1 cellular context compared by ENCODE assay signal in the genomic region with DNA sequence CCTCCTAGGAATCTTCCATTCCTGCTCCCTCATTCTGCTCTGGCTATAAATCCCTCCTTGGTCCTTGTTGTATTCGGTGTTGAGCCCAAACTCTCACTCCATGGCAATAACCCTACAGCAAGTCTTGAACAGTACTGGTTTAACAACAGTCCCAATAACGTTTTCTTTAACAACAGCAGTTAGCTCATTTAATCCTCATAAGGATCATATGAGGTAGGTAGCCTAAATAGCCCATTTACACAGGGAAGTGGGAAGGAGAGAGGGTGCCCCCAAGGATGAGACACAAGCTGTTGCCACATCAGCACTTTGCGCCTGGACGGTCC.
TF ChIP-seq lines count a peak whose summit lies in the region.

No MANE protein-coding gene starts in this region.

TF ChIP-seq in WTC11, 78 proteins besides CTCF, POLR2A, EP300 and RAD21 (continued from another document):
- TF ChIP-seq, protein P1, sequence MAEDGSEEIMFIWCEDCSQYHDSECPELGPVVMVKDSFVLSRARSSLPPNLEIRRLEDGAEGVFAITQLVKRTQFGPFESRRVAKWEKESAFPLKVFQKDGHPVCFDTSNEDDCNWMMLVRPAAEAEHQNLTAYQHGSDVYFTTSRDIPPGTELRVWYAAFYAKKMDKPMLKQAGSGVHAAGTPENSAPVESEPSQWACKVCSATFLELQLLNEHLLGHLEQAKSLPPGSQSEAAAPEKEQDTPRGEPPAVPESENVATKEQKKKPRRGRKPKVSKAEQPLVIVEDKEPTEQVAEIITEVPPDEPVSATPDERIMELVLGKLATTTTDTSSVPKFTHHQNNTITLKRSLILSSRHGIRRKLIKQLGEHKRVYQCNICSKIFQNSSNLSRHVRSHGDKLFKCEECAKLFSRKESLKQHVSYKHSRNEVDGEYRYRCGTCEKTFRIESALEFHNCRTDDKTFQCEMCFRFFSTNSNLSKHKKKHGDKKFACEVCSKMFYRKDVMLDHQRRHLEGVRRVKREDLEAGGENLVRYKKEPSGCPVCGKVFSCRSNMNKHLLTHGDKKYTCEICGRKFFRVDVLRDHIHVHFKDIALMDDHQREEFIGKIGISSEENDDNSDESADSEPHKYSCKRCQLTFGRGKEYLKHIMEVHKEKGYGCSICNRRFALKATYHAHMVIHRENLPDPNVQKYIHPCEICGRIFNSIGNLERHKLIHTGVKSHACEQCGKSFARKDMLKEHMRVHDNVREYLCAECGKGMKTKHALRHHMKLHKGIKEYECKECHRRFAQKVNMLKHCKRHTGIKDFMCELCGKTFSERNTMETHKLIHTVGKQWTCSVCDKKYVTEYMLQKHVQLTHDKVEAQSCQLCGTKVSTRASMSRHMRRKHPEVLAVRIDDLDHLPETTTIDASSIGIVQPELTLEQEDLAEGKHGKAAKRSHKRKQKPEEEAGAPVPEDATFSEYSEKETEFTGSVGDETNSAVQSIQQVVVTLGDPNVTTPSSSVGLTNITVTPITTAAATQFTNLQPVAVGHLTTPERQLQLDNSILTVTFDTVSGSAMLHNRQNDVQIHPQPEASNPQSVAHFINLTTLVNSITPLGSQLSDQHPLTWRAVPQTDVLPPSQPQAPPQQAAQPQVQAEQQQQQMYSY (CRISPR knock-in tag; IDR thresholded peaks at IDR 0.05) = no peak
- TF ChIP-seq CREM (CRISPR knock-in tag; IDR thresholded peaks at IDR 0.05) = no peak
- TF ChIP-seq, protein P2, sequence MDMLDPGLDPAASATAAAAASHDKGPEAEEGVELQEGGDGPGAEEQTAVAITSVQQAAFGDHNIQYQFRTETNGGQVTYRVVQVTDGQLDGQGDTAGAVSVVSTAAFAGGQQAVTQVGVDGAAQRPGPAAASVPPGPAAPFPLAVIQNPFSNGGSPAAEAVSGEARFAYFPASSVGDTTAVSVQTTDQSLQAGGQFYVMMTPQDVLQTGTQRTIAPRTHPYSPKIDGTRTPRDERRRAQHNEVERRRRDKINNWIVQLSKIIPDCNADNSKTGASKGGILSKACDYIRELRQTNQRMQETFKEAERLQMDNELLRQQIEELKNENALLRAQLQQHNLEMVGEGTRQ (CRISPR knock-in tag; IDR thresholded peaks at IDR 0.05) = no peak
- TF ChIP-seq NFE2L1 (CRISPR knock-in tag; IDR thresholded peaks at IDR 0.05) = no peak
- TF ChIP-seq, protein P3, sequence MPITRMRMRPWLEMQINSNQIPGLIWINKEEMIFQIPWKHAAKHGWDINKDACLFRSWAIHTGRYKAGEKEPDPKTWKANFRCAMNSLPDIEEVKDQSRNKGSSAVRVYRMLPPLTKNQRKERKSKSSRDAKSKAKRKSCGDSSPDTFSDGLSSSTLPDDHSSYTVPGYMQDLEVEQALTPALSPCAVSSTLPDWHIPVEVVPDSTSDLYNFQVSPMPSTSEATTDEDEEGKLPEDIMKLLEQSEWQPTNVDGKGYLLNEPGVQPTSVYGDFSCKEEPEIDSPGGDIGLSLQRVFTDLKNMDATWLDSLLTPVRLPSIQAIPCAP (CRISPR knock-in tag; IDR thresholded peaks at IDR 0.05) = no peak
